Comparison of ENCODE assay signal across 29 cellular contexts in genomic region chr2:120593921-120594686, GRCh38.
"Had no signal": no experiment of that assay in that cellular context is flagged by ENCODE, and none has a peak within 500 bp of the region (broad histone marks: within the 10 kb centered on the region; RNA-seq: fewer than 3 reads in every experiment).

No MANE protein-coding gene starts in this region.

- H3K36me3 Mint-ChIP-seq: activated naive CD8-positive, alpha-beta T cell treated with anti-CD3 and anti-CD28 coated beads for 36 hours; natural killer cell treated with Interleukin-12 subunit alpha and Interleukin-12 subunit beta and Interleukin-15 and Interleukin-18, amount 100 ng/mL, for 72 hours; stimulated activated effector memory CD8-positive, alpha-beta T cell treated with anti-CD3 and anti-CD28 coated beads, Interleukin-12 subunit alpha, Interleukin-12 subunit beta, amount 100 ng/mL, for 72 hours; type B pancreatic cell had no signal

- DNase-seq: activated CD4-positive, alpha-beta T cell treated with anti-CD3 and anti-CD28 coated beads for 48 hours; activated CD4-positive, alpha-beta T cell treated with anti-CD3 and anti-CD28 coated beads, Interleukin-2, amount 50 U/mL, for 48 hours; activated CD8-positive, alpha-beta memory T cell treated with anti-CD3 and anti-CD28 coated beads for 24 hours; activated effector memory CD4-positive, alpha-beta T cell treated with Interleukin-2 at 50 U/mL for 16 hours; activated naive CD4-positive, alpha-beta T cell treated with Interleukin-2 at 50 U/mL for 16 hours; activated naive CD8-positive, alpha-beta T cell treated with anti-CD3 and anti-CD28 coated beads for 36 hours; adrenal gland; aorta; body of pancreas; effector CD8-positive, alpha-beta T cell; gastrocnemius medialis; glutamatergic neuron; left ventricle myocardium inferior; pancreas; stimulated activated CD4-positive, alpha-beta T cell treated with anti-CD3 and anti-CD28 coated beads, Interleukin-12 subunit alpha, Interleukin-12 subunit beta, amount 100 ng/mL, for 4 hours; stimulated activated CD4-positive, alpha-beta T cell treated with anti-CD3 and anti-CD28 coated beads, Interleukin-4, amount 100 ng/mL, for 24 hours; stimulated activated naive CD8-positive, alpha-beta T cell treated with anti-CD3 and anti-CD28 coated beads, Interleukin-15, amount 100 ng/mL, for 72 hours; substantia nigra; uterus had no signal

- ATAC-seq: activated CD4-positive, CD25-positive, alpha-beta regulatory T cell treated with anti-CD3 and anti-CD28 coated beads, Interleukin-2, amount 50 U/mL, for 24 hours; body of pancreas; gastrocnemius medialis; natural killer cell treated with Interleukin-12 subunit alpha and Interleukin-12 subunit beta and Interleukin-15 and Interleukin-18, amount 100 ng/mL, for 72 hours; stimulated activated effector memory CD8-positive, alpha-beta T cell treated with anti-CD3 and anti-CD28 coated beads, Interleukin-12 subunit alpha, Interleukin-12 subunit beta, amount 100 ng/mL, for 72 hours; stimulated activated naive CD8-positive, alpha-beta T cell treated with anti-CD3 and anti-CD28 coated beads, Interleukin-15, amount 100 ng/mL, for 72 hours had no signal

- H3K4me3 Mint-ChIP-seq: activated naive CD8-positive, alpha-beta T cell treated with anti-CD3 and anti-CD28 coated beads for 36 hours; natural killer cell treated with Interleukin-12 subunit alpha and Interleukin-12 subunit beta and Interleukin-15 and Interleukin-18, amount 100 ng/mL, for 72 hours; stimulated activated effector memory CD8-positive, alpha-beta T cell treated with anti-CD3 and anti-CD28 coated beads, Interleukin-12 subunit alpha, Interleukin-12 subunit beta, amount 100 ng/mL, for 72 hours; stimulated activated naive CD8-positive, alpha-beta T cell treated with anti-CD3 and anti-CD28 coated beads, Interleukin-15, amount 100 ng/mL, for 72 hours had no signal

- H3K4me1 ChIP-seq: adrenal gland, colonic mucosa, pancreas, uterus had no signal

- H3K9me3 ChIP-seq: adrenal gland, body of pancreas, colonic mucosa, gastrocnemius medialis, left ventricle myocardium inferior, mucosa of descending colon, neutrophil, pancreas, prostate gland, uterus had no signal

- H3K27ac ChIP-seq: adrenal gland, body of pancreas, colonic mucosa, gastrocnemius medialis, left ventricle myocardium inferior, pancreas, prostate gland, uterus had no signal

- H3K36me3 ChIP-seq: adrenal gland, colonic mucosa, gastrocnemius medialis, left ventricle myocardium inferior, neutrophil, pancreas, prostate gland, uterus had no signal

- H3K4me1 Mint-ChIP-seq: activated naive CD8-positive, alpha-beta T cell treated with anti-CD3 and anti-CD28 coated beads for 36 hours; stimulated activated effector memory CD8-positive, alpha-beta T cell treated with anti-CD3 and anti-CD28 coated beads, Interleukin-12 subunit alpha, Interleukin-12 subunit beta, amount 100 ng/mL, for 72 hours; stimulated activated naive CD8-positive, alpha-beta T cell treated with anti-CD3 and anti-CD28 coated beads, Interleukin-15, amount 100 ng/mL, for 72 hours had no signal

- H3K4me3 ChIP-seq: adrenal gland, body of pancreas, colonic mucosa, gastrocnemius medialis, left ventricle myocardium inferior, mucosa of descending colon, pancreas, prostate gland, uterus had no signal

- H3K27ac Mint-ChIP-seq: activated naive CD8-positive, alpha-beta T cell treated with anti-CD3 and anti-CD28 coated beads for 36 hours; natural killer cell treated with Interleukin-12 subunit alpha and Interleukin-12 subunit beta and Interleukin-15 and Interleukin-18, amount 100 ng/mL, for 72 hours; stimulated activated effector memory CD8-positive, alpha-beta T cell treated with anti-CD3 and anti-CD28 coated beads, Interleukin-12 subunit alpha, Interleukin-12 subunit beta, amount 100 ng/mL, for 72 hours; stimulated activated naive CD8-positive, alpha-beta T cell treated with anti-CD3 and anti-CD28 coated beads, Interleukin-15, amount 100 ng/mL, for 72 hours had no signal

- H3K27me3 ChIP-seq: adrenal gland, body of pancreas, colonic mucosa, gastrocnemius medialis, pancreas, uterus had no signal

- FAIRE-seq: endometrium, islet of Langerhans, pancreas had no signal

- H3K9me3 Mint-ChIP-seq: activated naive CD8-positive, alpha-beta T cell treated with anti-CD3 and anti-CD28 coated beads for 36 hours; natural killer cell treated with Interleukin-12 subunit alpha and Interleukin-12 subunit beta and Interleukin-15 and Interleukin-18, amount 100 ng/mL, for 72 hours; stimulated activated effector memory CD8-positive, alpha-beta T cell treated with anti-CD3 and anti-CD28 coated beads, Interleukin-12 subunit alpha, Interleukin-12 subunit beta, amount 100 ng/mL, for 72 hours; stimulated activated naive CD8-positive, alpha-beta T cell treated with anti-CD3 and anti-CD28 coated beads, Interleukin-15, amount 100 ng/mL, for 72 hours; type B pancreatic cell had no signal
